ENCODE assay signal across 21 cellular contexts in genomic region chr2:120531365-120531764, GRCh38.
"Had no signal": no experiment of that assay in that cellular context is flagged by ENCODE, and none has a peak within 500 bp of the region (broad histone marks: within the 10 kb centered on the region; RNA-seq: fewer than 3 reads in every experiment).

No MANE protein-coding gene starts in this region.

- H3K27ac ChIP-seq: ascending aorta, coronary artery, foreskin keratinocyte, skin epidermis, stomach had no signal

- H3K36me3 Mint-ChIP-seq: activated naive CD4-positive, alpha-beta T cell treated with anti-CD3 and anti-CD28 coated beads, Interleukin-2, amount 10 ng/mL, durations not matched to agents 7 days and 5 days had no signal

- H3K4me3 Mint-ChIP-seq: activated CD4-positive, alpha-beta T cell treated with anti-CD3 and anti-CD28 coated beads, Interleukin-2, amount 10 ng/mL, durations not matched to agents 7 days and 5 days; activated naive CD4-positive, alpha-beta T cell treated with anti-CD3 and anti-CD28 coated beads, Interleukin-2, amount 10 ng/mL, durations not matched to agents 7 days and 5 days; activated naive CD8-positive, alpha-beta T cell treated with anti-CD3 and anti-CD28 coated beads, Interleukin-2, amount 50 U/mL, for 24 hours; central memory CD8-positive, alpha-beta T cell had no signal

- H3K36me3 ChIP-seq: ascending aorta, stomach, vagina had no signal

- H3K9me3 ChIP-seq: ascending aorta, stomach, vagina had no signal

- H3K4me1 Mint-ChIP-seq: activated CD4-positive, alpha-beta T cell treated with anti-CD3 and anti-CD28 coated beads, Interleukin-2, amount 10 ng/mL, durations not matched to agents 7 days and 5 days; activated naive CD4-positive, alpha-beta T cell treated with anti-CD3 and anti-CD28 coated beads, Interleukin-2, amount 10 ng/mL, durations not matched to agents 7 days and 5 days; activated naive CD8-positive, alpha-beta T cell treated with anti-CD3 and anti-CD28 coated beads, Interleukin-2, amount 50 U/mL, for 24 hours; central memory CD8-positive, alpha-beta T cell had no signal

- H3K9me3 Mint-ChIP-seq: activated CD4-positive, alpha-beta T cell treated with anti-CD3 and anti-CD28 coated beads, Interleukin-2, amount 10 ng/mL, durations not matched to agents 7 days and 5 days; activated naive CD4-positive, alpha-beta T cell treated with anti-CD3 and anti-CD28 coated beads, Interleukin-2, amount 10 ng/mL, durations not matched to agents 7 days and 5 days; activated naive CD8-positive, alpha-beta T cell treated with anti-CD3 and anti-CD28 coated beads, Interleukin-2, amount 50 U/mL, for 24 hours; central memory CD8-positive, alpha-beta T cell had no signal

- H3K4me1 ChIP-seq: ascending aorta, foreskin keratinocyte, stomach had no signal

- H3K27me3 ChIP-seq: ascending aorta, vagina had no signal

- H3K27ac Mint-ChIP-seq: activated CD4-positive, alpha-beta T cell treated with anti-CD3 and anti-CD28 coated beads, Interleukin-2, amount 10 ng/mL, durations not matched to agents 7 days and 5 days; activated naive CD4-positive, alpha-beta T cell treated with anti-CD3 and anti-CD28 coated beads, Interleukin-2, amount 10 ng/mL, durations not matched to agents 7 days and 5 days; activated naive CD8-positive, alpha-beta T cell treated with anti-CD3 and anti-CD28 coated beads, Interleukin-2, amount 50 U/mL, for 24 hours had no signal

- ATAC-seq: activated naive CD8-positive, alpha-beta T cell treated with anti-CD3 and anti-CD28 coated beads, Interleukin-2, amount 50 U/mL, for 24 hours; foreskin keratinocyte had no signal

- H3K4me3 ChIP-seq: ascending aorta, coronary artery, skin epidermis, stomach, vagina had no signal

- DNase-seq: activated CD4-positive, alpha-beta T cell treated with anti-CD3 and anti-CD28 coated beads, Interleukin-2, amount 10 ng/mL, durations not matched to agents 7 days and 5 days; activated CD8-positive, alpha-beta memory T cell treated with anti-CD3 and anti-CD28 coated beads, Interleukin-2, amount 50 U/mL, for 4 hours; activated effector memory CD4-positive, alpha-beta T cell treated with Interleukin-2 at 50 U/mL for 16 hours; activated naive CD4-positive, alpha-beta T cell treated with anti-CD3 and anti-CD28 coated beads, Interleukin-2, amount 10 ng/mL, durations not matched to agents 7 days and 5 days; activated naive CD8-positive, alpha-beta T cell treated with anti-CD3 and anti-CD28 coated beads, Interleukin-2, amount 50 U/mL, for 24 hours; activated T-cell treated with anti-CD3 and anti-CD28 coated beads, Interleukin-2, amount 50 U/mL, for 48 hours; foreskin keratinocyte; glutamatergic neuron; hippocampal formation; mammary epithelial cell; occipital lobe; retina; stomach; T-helper 1 cell; T-helper 9 cell; trophoblast cell had no signal

- H3K27me3 Mint-ChIP-seq: activated CD4-positive, alpha-beta T cell treated with anti-CD3 and anti-CD28 coated beads, Interleukin-2, amount 10 ng/mL, durations not matched to agents 7 days and 5 days had no signal
